Comparison of ENCODE assay signal across 7 cellular contexts in the genomic region with DNA sequence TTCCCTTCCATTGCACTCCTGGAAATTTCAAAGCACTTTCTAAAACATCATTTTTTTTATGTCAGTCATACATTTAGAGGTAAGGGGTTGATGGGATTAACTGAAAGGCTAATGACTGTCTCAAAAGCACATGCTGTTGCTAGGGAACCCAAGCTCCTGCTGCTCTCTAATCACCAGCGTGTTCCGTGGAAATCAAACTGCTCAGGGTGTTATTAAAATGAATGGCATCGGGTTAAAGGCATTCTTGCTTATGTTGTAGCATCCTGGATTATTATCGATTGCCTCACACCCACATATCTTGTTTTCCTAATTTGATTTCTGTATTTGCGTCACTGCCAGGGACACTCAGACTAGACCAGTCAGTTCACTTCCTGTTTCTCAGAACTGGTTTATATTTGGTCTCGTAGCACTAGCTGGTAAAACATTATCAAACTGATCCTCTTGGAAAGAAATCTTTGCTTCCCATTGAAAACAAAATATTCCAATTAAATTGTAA.
DNase-seq lines count a peak whose midpoint lies in the region; ATAC-seq, FAIRE-seq and TF ChIP-seq lines count a peak whose summit lies in the region.

No MANE protein-coding gene starts in this region.

- peaks cover 20% of the 10 kb centered on the region for H3K27me3 ChIP-seq in WERI-Rb-1 (ENCODE audit: insufficient read depth, low read depth, severe bottlenecking)
- no peaks in the 10 kb centered on the region for H3K27me3 ChIP-seq in pancreas

- peaks cover 9 to 28% (median 20%) of the 10 kb centered on the region in 3 donors for H3K4me1 ChIP-seq in pancreas

- peak overlapping the region; percentile 32 for H3K4me3 ChIP-seq in WERI-Rb-1 (ENCODE audit: low read depth, low read length)
- peak overlapping the region; percentile 96 for H3K4me3 ChIP-seq in fibroblast of villous mesenchyme (ENCODE audit: low read depth, low read length)
- peak overlapping the region in 3 of 4 donors; percentile 9 to 97 (median 45) for H3K4me3 ChIP-seq in pancreas

- ATAC-seq in pancreas (peak in 3 of 4 donors; percentile 9 to 37 (median 13)), GM21526 (IDR thresholded peaks at IDR 0.05; ENCODE audit: low FRiP score, unreplicated experiment) (no peak)

- TF ChIP-seq CTCF in WERI-Rb-1 (IDR thresholded peaks at IDR 0.05; ENCODE audit: low read depth, low read length), result no peak
- no peak for TF ChIP-seq CTCF in fibroblast of villous mesenchyme (IDR thresholded peaks at IDR 0.05; ENCODE audit: insufficient read depth, low read depth, low read length)
- no peak for TF ChIP-seq CTCF in pancreas (IDR thresholded peaks at IDR 0.05)

- FAIRE-seq in pancreas (lab: Jason Lieb, UNC), result no peak

- DNase-seq in ELF-1 (ENCODE audit: low read depth, low spot score), result peak; percentile 9
- peak; percentile 63 for DNase-seq in M059J (ENCODE audit: low read depth)
- peak; percentile 17 for DNase-seq in WERI-Rb-1
- DNase-seq in fibroblast of villous mesenchyme (ENCODE audit: low read depth), result peak; percentile 98
- peak in 1 of 6 donors; percentile 33 for DNase-seq in pancreas
- DNase-seq in activated CD4-positive, CD25-positive, alpha-beta regulatory T cell (lab: John Stamatoyannopoulos, UW), result no peak

- H3K9me3 ChIP-seq in WERI-Rb-1 (ENCODE audit: severe bottlenecking) (no peaks in the 10 kb centered on the region), pancreas (no peaks in the 10 kb centered on the region)

- H3K36me3 ChIP-seq in WERI-Rb-1 (no peaks in the 10 kb centered on the region), pancreas (no peaks in the 10 kb centered on the region)

- WGBS in pancreas, 2 donors, result 2 to 3% methylated on average over 6 of the region's 6 CpGs

- H3K27ac ChIP-seq in WERI-Rb-1, result no peak overlapping the region
- peak overlapping the region in 3 of 4 donors; percentile 17 to 100 (median 99) for H3K27ac ChIP-seq in pancreas

- intact Hi-C loops in pancreas (cut with DNase I), result no loop called here

Comparison
In these comparisons a context has a peak if more than half of its experiments do, and no peak if none do; other contexts are left out.
1. DNase-seq: peak in ELF-1 (single experiment), M059J (single experiment), WERI-Rb-1 (single experiment) and fibroblast of villous mesenchyme (single experiment); none in activated CD4-positive, CD25-positive, alpha-beta regulatory T cell (0 of 4).
2. H3K4me3 ChIP-seq: peak in every context shown above with its lines; median percentile 96 in fibroblast of villous mesenchyme; 45 in pancreas; 32 in WERI-Rb-1.